Comparison of ENCODE assay signal across 8 cellular contexts in genomic region chr10:98267069-98267893, GRCh38. TPM values are rescaled to one million over a fixed set of nuclear protein-coding genes. Genes with fewer than 3 reads are reported as not detected.
DNase-seq lines count a peak whose midpoint lies in the region; ATAC-seq and TF ChIP-seq lines count a peak whose summit lies in the region.

No MANE protein-coding gene starts in this region.

- H3K27me3 Mint-ChIP-seq in effector memory CD8-positive, alpha-beta T cell: peaks cover 19 to 27% of the 10 kb centered on the region in 2 donors
- H3K27me3 Mint-ChIP-seq in neural crest cell (ENCODE audit: low read depth): peaks cover 8% of the 10 kb centered on the region

- peak overlapping the region; percentile 47; the same call in 1 of the 2 replicates for H2AFZ ChIP-seq in KMS-11 (ENCODE audit: low read depth)

- peaks cover 0 to 7% of the 10 kb centered on the region in 2 donors for H3K4me1 Mint-ChIP-seq in effector memory CD8-positive, alpha-beta T cell (ENCODE audit: low read depth in 2 of 2)
- H3K4me1 Mint-ChIP-seq in neural crest cell: peaks cover 47% of the 10 kb centered on the region

- no peak overlapping the region for H3K27ac ChIP-seq in KMS-11

- H4K20me1 ChIP-seq in KMS-11 (ENCODE audit: insufficient read depth): no peaks in the 10 kb centered on the region

- no peak overlapping the region; the same call in 1 of the 2 replicates for H3K9ac ChIP-seq in KMS-11

- no peaks in the 10 kb centered on the region for H3K9me3 Mint-ChIP-seq in effector memory CD8-positive, alpha-beta T cell
- no peaks in the 10 kb centered on the region for H3K9me3 Mint-ChIP-seq in neural crest cell

- peaks cover 7% of the 10 kb centered on the region for H3K4me1 ChIP-seq in KMS-11 (ENCODE audit: low read depth, poor library complexity, severe bottlenecking)

- peak overlapping the region; percentile 48 for H3K4me3 ChIP-seq in AG09309 (ENCODE audit: control insufficient read depth, low read depth, low read length)
- no peak overlapping the region for H3K4me3 ChIP-seq in KMS-11 (IDR thresholded peaks at IDR 0.05; ENCODE audit: insufficient read depth, low read depth, low read length)

- H3K79me2 ChIP-seq in KMS-11 (ENCODE audit: insufficient read depth, low read depth): no peaks in the 10 kb centered on the region

- peak overlapping the region; percentile 54 for H3K4me2 ChIP-seq in KMS-11

- H3K27ac Mint-ChIP-seq in effector memory CD8-positive, alpha-beta T cell: peak overlapping the region in 1 of 2 donors; percentile 65
- peak overlapping the region; percentile 47 for H3K27ac Mint-ChIP-seq in neural crest cell (ENCODE audit: unreplicated experiment)

- peak overlapping the region; percentile 76 to 77 for H3K4me3 Mint-ChIP-seq in effector memory CD8-positive, alpha-beta T cell
- peak overlapping the region; percentile 89 for H3K4me3 Mint-ChIP-seq in neural crest cell

- no peaks in the 10 kb centered on the region for H3K27me3 ChIP-seq in KMS-11 (ENCODE audit: insufficient read depth, low read depth)

- TF ChIP-seq CTCF in AG09309 (IDR thresholded peaks at IDR 0.05; ENCODE audit: control insufficient read depth, insufficient read depth, low read depth, low read length, missing control alignments) (no peak), KMS-11 (conservative IDR thresholded peaks at IDR 0.05; ENCODE audit: low read depth, low read length) (no peak), neural crest cell (conservative IDR thresholded peaks at IDR 0.05) (no peak)

- no peak for ATAC-seq in effector memory CD8-positive, alpha-beta T cell (replicated peaks)
- ATAC-seq in esophagus mucosa (no peak), GM18519 (IDR thresholded peaks at IDR 0.05; ENCODE audit: low FRiP score, unreplicated experiment) (no peak)

- no peak for DNase-seq in AG09309 (ENCODE audit: low read depth)
- no peak for DNase-seq in effector memory CD8-positive, alpha-beta T cell
- no peak for DNase-seq in neural crest cell (ENCODE audit: low read depth, low spot score)
- no peak for DNase-seq in SW 1271 (lab: John Stamatoyannopoulos, UW)
- no peak for DNase-seq in stimulated activated CD4-positive, alpha-beta T cell treated with anti-CD3 and anti-CD28 coated beads, Interleukin-15, amount 100 ng/mL, for 24 hours

- peaks cover 6% of the 10 kb centered on the region for H3K36me3 Mint-ChIP-seq in effector memory CD8-positive, alpha-beta T cell (ENCODE audit: insufficient read depth)
- H3K36me3 Mint-ChIP-seq in neural crest cell (ENCODE audit: low read depth): no peaks in the 10 kb centered on the region

- no peaks in the 10 kb centered on the region for H3K36me3 ChIP-seq in KMS-11 (ENCODE audit: insufficient read depth)

RNA-seq across cellular contexts. Expression of gene LOXL4, which starts 0.7 kb away (rescaled TPM):
- total RNA-seq in neural crest cell (1.5 and 1.7 TPM in 2 replicates), esophagus mucosa (1.1 TPM)
